In the genomic region with DNA sequence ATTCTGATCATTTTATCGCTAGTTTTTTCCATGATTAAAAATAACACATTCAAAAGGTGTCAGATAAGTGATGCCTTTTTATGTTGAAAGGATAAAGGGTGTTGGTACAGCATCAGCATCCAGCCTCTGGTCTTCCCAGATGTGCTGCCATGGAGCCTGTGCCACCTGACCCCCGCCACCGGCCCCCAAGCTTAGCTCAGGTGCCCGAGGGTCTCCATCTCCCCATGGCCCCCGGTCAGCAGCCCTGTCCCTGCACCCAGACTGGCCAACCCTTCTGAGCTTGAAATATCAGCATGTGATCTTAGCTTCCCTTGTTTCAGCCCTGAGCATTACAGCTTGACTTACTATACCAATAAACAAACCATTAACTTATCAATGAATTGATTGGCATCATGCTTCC, we compare ENCODE assay signal across 15 cellular contexts. TPM values are rescaled to one million over a fixed set of nuclear protein-coding genes. Genes with fewer than 3 reads are reported as not detected.
A peak's percentile ranks its signal among the peaks of the same experiment; 100 is the strongest.
DNase-seq lines count a peak whose midpoint lies in the region; ATAC-seq, FAIRE-seq and TF ChIP-seq lines count a peak whose summit lies in the region.
"Had no signal": no experiment of that assay in that cellular context is flagged by ENCODE, and none has a peak within 500 bp of the region (broad histone marks: within the 10 kb centered on the region; RNA-seq: fewer than 3 reads in every experiment).

No MANE protein-coding gene starts in this region.

- H3K27me3 ChIP-seq in GM23248 (replicated peaks; ENCODE audit: insufficient read depth): no peaks in the 10 kb centered on the region
- no peaks in the 10 kb centered on the region for H3K27me3 ChIP-seq in brain microvascular endothelial cell (replicated peaks)
- H3K27me3 ChIP-seq: transverse colon had no signal

- FAIRE-seq in A549 (lab: Jason Lieb, UNC): no peak
- FAIRE-seq: GM12892 had no signal

- no peaks in the 10 kb centered on the region for H3K9me2 ChIP-seq in GM23248 (ENCODE audit: insufficient read depth)

- H3K4me3 ChIP-seq in A549 (peak overlapping the region; percentile 9; the same call in 2 of the 3 replicates), GM23248 (no peak overlapping the region), brain microvascular endothelial cell (ENCODE audit: low read depth, low read length) (no peak overlapping the region)
- H3K4me3 ChIP-seq: transverse colon had no signal

- TF ChIP-seq EP300 in A549 (IDR thresholded peaks at IDR 0.05): no peak

- CTCF ChIA-PET in A549 (lab: Yijun Ruan, JAX): interaction anchor here (1.2 to 4.0 kb wide), 12 partner anchors 9 to 48 kb away, joined by 3 to 24 read pairs (median 5); partner anchors contain the start of gene PFKP

- H3K27me3 Mint-ChIP-seq in mesothelial cell of epicardium (ENCODE audit: low read depth): no peaks in the 10 kb centered on the region
- H3K27me3 Mint-ChIP-seq: B cell had no signal

- in situ Hi-C loops in GM23248 (cut with MboI): no loop called here
- in situ Hi-C loops in brain microvascular endothelial cell (cut with HindIII; ENCODE audit: low pct_ligation_motif_present, low sequenced_read_pairs): no loop called here

- POLR2A ChIA-PET in A549 (lab: Yijun Ruan, JAX): interaction anchor here (1.0 to 2.2 kb wide), 8 partner anchors 8 to 81 kb away, joined by 3 to 24 read pairs (median 8); partner anchors contain the start of genes PFKP and PITRM1

- peaks cover 42% of the 10 kb centered on the region for H3F3A ChIP-seq in GM23248 (ENCODE audit: insufficient read depth)

- no peaks in the 10 kb centered on the region for H3K9me3 Mint-ChIP-seq in mesothelial cell of epicardium

- H3K27ac ChIP-seq in A549 (peak overlapping the region; percentile 92 to 99), GM23248 (peak overlapping the region; percentile 79), brain microvascular endothelial cell (peak overlapping the region; percentile 89)

- 35% methylated on average over 4 of the region's 5 CpGs for WGBS in A549 (ENCODE audit: missing lambda C conversion rate)
- 96 to 98% methylated on average over 5 of the region's 5 CpGs for WGBS in GM23248 (ENCODE audit: low coverage in 1 of 2, low lambda C conversion rate in 2 of 2, missing lambda C conversion rate in 2 of 2), 2 experiments

- H3K4me1 ChIP-seq in A549 (peaks cover 86% of the 10 kb centered on the region), GM23248 (ENCODE audit: insufficient read depth) (peaks cover 41% of the 10 kb centered on the region)

- H3K4me3 Mint-ChIP-seq in mesothelial cell of epicardium: no peak overlapping the region
- H3K4me3 Mint-ChIP-seq: B cell had no signal

- peak overlapping the region; percentile 62 for H3K9ac ChIP-seq in GM23248

- TF ChIP-seq POLR2A in A549 (IDR thresholded peaks at IDR 0.05; ENCODE audit: low read length): no peak

- peaks cover 70% of the 10 kb centered on the region for H3K79me2 ChIP-seq in GM23248 (ENCODE audit: insufficient read depth)

- TF ChIP-seq RAD21 in A549 (conservative IDR thresholded peaks at IDR 0.05 in 1 of 2, IDR thresholded peaks at IDR 0.05 in 1 of 2): no peak

- no peaks in the 10 kb centered on the region for H4K20me1 ChIP-seq in GM23248 (ENCODE audit: insufficient read depth)

- intact Hi-C loops in posterior vena cava (cut with DNase I) (loop anchor here in 1 of 2 donors (5.0 kb wide), 1 partner anchor 1580 kb away; no protein-coding TSS in a partner anchor), head of caudate nucleus (cut with DNase I) (no loop called here)

- peak overlapping the region; percentile 10 for H3K27ac Mint-ChIP-seq in mesothelial cell of epicardium
- H3K27ac Mint-ChIP-seq: B cell had no signal

- no peak overlapping the region for H2AFZ ChIP-seq in GM23248

- DNase-seq in A549 (ENCODE audit: low read depth in 1 of 2, low spot score in 1 of 2) (no peak), GM23248 (no peak), brain microvascular endothelial cell (no peak), mesothelial cell of epicardium (ENCODE audit: low spot score in 2 of 2, unreplicated experiment in 2 of 2) (no peak), posterior vena cava (ENCODE audit: low spot score) (no peak), Kasumi-1 (lab: John Stamatoyannopoulos, UW) (no peak), SKM-1 (lab: John Stamatoyannopoulos, UW; ENCODE audit: unreplicated experiment) (no peak), head of caudate nucleus (no peak)
- DNase-seq: cortex of kidney, NCI-H1930, NCI-H524, T1000, transverse colon had no signal

- no peak for ATAC-seq in A549

- H3K9me3 ChIP-seq in A549: no peaks in the 10 kb centered on the region
- H3K9me3 ChIP-seq in GM23248 (ENCODE audit: low read depth): no peaks in the 10 kb centered on the region
- H3K9me3 ChIP-seq: transverse colon had no signal

- peaks cover 61% of the 10 kb centered on the region for H3K4me1 Mint-ChIP-seq in mesothelial cell of epicardium

- no peaks in the 10 kb centered on the region for H3K36me3 Mint-ChIP-seq in mesothelial cell of epicardium

- H3K4me2 ChIP-seq in A549: peak overlapping the region; percentile 79
- H3K4me2 ChIP-seq in GM23248 (ENCODE audit: unreplicated experiment): peak overlapping the region; percentile 79

- H3K36me3 ChIP-seq in GM23248 (ENCODE audit: low read depth) (peaks cover 4% of the 10 kb centered on the region; the same call in 1 of the 2 replicates), brain microvascular endothelial cell (replicated peaks) (peaks cover 4% of the 10 kb centered on the region)
- H3K36me3 ChIP-seq: transverse colon had no signal

- TF ChIP-seq CTCF in A549 (IDR thresholded peaks at IDR 0.05) (no peak), brain microvascular endothelial cell (IDR thresholded peaks at IDR 0.05; ENCODE audit: low read depth, low read length, missing control alignments) (no peak), mesothelial cell of epicardium (IDR thresholded peaks at IDR 0.05; ENCODE audit: unreplicated experiment) (no peak)

TF ChIP-seq in A549, 52 proteins besides CTCF, POLR2A, EP300 and RAD21:
- no peak for TF ChIP-seq HEYL (CRISPR knock-in tag; IDR thresholded peaks at IDR 0.05)
- no peak for TF ChIP-seq ZSCAN20 (CRISPR knock-in tag; IDR thresholded peaks at IDR 0.05)
- no peak for TF ChIP-seq KDM5A (IDR thresholded peaks at IDR 0.05)
- TF ChIP-seq CBX8 (IDR thresholded peaks at IDR 0.05): no peak
- no peak for TF ChIP-seq JUN (IDR thresholded peaks at IDR 0.05)
- no peak for TF ChIP-seq FOSL2 (IDR thresholded peaks at IDR 0.05)
- TF ChIP-seq FOSL2 (CRISPR knock-in tag; IDR thresholded peaks at IDR 0.05): no peak
- no peak for TF ChIP-seq POLR2AphosphoS2 (conservative IDR thresholded peaks at IDR 0.05; ENCODE audit: low read length)
- TF ChIP-seq RNF2 (IDR thresholded peaks at IDR 0.05; ENCODE audit: borderline replicate concordance, low read depth): no peak
- no peak for TF ChIP-seq HMGXB4 (CRISPR knock-in tag; IDR thresholded peaks at IDR 0.05; ENCODE audit: borderline replicate concordance)
- TF ChIP-seq TP53 (CRISPR knock-in tag; IDR thresholded peaks at IDR 0.05): no peak
- TF ChIP-seq GATA3 (IDR thresholded peaks at IDR 0.05; ENCODE audit: borderline replicate concordance): no peak
- no peak for TF ChIP-seq USF2 (IDR thresholded peaks at IDR 0.05)
- no peak for TF ChIP-seq BCL3 (IDR thresholded peaks at IDR 0.05)
- no peak for TF ChIP-seq HDAC2 (IDR thresholded peaks at IDR 0.05)
- TF ChIP-seq EHMT2 (IDR thresholded peaks at IDR 0.05; ENCODE audit: low read depth): no peak
- no peak for TF ChIP-seq TFCP2L1 (CRISPR knock-in tag; IDR thresholded peaks at IDR 0.05)

RNA-seq across cellular contexts. Expression of gene PFKP, which starts 24.6 kb away (rescaled TPM):
- polyA plus RNA-seq in A549 (2011; rRNA removed) (164 and 166 TPM in 2 replicates), A549 (2017; fragmentation: RNase III; extraction: RNeasy Plus Mini Kit Qiagen cat#74134 plus additional on column Dnase treatment) (273 to 329 TPM (median 279 TPM) in 3 replicates), GM23248 (2016; fragmentation: Nextera tagmentation; extraction: Ambion mirVana) (133 TPM in 2 replicates)
- polyA plus RNA-seq in A549 (2012; cell fraction: cytosol; rRNA removed): 360 and 395 TPM in 2 replicates
- 741 and 798 TPM in 2 replicates for polyA plus RNA-seq in A549 (2012; cell fraction: nucleus; rRNA removed)
- 130 and 164 TPM in 2 replicates for polyA minus RNA-seq in A549 (2011; rRNA and poly(A)+ RNA removed)
- 137 and 159 TPM in 2 replicates for total RNA-seq in GM23248 (2014; rRNA removed; shearing (Covaris generic))
- total RNA-seq in mesothelial cell of epicardium (34.2 to 35.3 TPM (median 34.9 TPM) in 3 replicates), posterior vena cava (100 to 1,000 TPM; 109 to 216 TPM)
